6 cellular contexts compared by ENCODE assay signal in the genomic region with DNA sequence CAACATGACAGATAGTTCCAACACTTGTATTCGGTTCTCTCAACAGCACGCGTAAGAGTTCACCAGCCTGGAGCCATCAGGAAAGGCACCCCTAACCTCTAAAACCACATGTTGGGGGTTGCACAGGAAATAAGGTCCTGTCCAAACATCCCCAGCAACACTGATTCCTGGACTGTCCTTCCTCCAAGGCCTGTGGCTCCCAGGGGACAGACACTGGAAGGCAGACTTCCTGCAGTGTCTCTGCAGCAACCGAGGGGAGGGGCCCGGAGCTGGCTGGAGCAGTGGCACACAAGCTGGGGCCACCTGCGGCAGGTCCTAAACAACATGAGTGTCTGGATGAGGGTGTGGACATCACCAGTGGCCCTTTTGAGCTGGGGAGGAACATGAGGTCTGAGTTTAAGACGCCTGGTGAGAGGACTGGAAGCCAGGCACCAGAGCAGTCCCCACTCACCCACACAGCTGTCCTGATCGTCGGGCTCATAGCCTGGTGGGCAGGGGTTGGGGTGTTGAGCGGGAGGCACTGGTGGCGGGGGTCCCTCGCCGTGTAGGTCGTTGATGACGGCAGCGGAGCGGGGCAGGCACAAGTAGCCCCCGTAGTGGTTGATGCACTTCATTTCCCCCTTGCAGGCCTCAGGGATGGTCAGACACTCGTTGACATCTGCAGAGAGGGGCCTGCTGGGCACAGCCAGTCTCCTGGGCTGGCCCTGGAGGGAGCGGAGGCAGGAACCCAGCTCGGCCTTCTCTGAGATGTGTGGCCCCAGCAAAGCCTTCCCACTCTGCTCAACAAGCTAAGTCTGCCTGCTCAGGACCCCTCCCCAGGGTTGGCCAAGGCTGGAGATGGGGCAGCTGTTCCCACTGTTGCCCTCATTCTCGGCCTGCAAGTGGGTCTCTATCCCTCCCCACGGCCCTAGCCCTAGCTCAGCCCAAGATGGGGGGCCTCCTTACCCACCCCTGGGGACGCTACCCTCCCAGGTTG. TPM values are rescaled to one million over a fixed set of nuclear protein-coding genes. Genes with fewer than 3 reads are reported as not detected.
DNase-seq lines count a peak whose midpoint lies in the region; ATAC-seq and TF ChIP-seq lines count a peak whose summit lies in the region.

No MANE protein-coding gene starts in this region.

- no peak for ATAC-seq in activated CD4-positive, alpha-beta T cell treated with anti-CD3 and anti-CD28 coated beads for 36 hours
- no peak for ATAC-seq in thoracic aorta (ENCODE audit: insufficient number of reproducible peaks, low FRiP score, low read depth)

- H3K4me3 ChIP-seq in fibroblast of pulmonary artery (replicated peaks; ENCODE audit: low read depth, low read length) (peak overlapping the region; percentile 67), thoracic aorta (peak overlapping the region; percentile 90)

- peak overlapping the region; percentile 31 for H3K27ac Mint-ChIP-seq in activated CD4-positive, alpha-beta T cell treated with anti-CD3 and anti-CD28 coated beads for 36 hours
- no peak overlapping the region for H3K27ac Mint-ChIP-seq in activated CD4-positive, alpha-beta memory T cell treated with anti-CD3 and anti-CD28 coated beads for 36 hours

- no peak for DNase-seq in activated CD4-positive, alpha-beta T cell treated with anti-CD3 and anti-CD28 coated beads for 36 hours
- DNase-seq in activated CD4-positive, alpha-beta T cell treated with anti-CD3 and anti-CD28 coated beads for 48 hours, result no peak
- DNase-seq in fibroblast of pulmonary artery (ENCODE audit: low read depth), result no peak
- no peak for DNase-seq in thoracic aorta (ENCODE audit: low spot score)
- no peak for DNase-seq in NCI-H1436 (lab: John Stamatoyannopoulos, UW)
- DNase-seq in activated CD4-positive, alpha-beta memory T cell treated with anti-CD3 and anti-CD28 coated beads for 36 hours, result no peak

- CTCF ChIA-PET in activated CD4-positive, alpha-beta T cell treated with anti-CD3 and anti-CD28 coated beads for 36 hours (lab: Charles Lee), result interaction anchor here (0.6 to 4.8 kb wide), 10 partner anchors 11 to 484 kb away, joined by 3 to 76 read pairs (median 3); partner anchors contain the start of genes BANF1, CCDC85B, FIBP and MUS81
- CTCF ChIA-PET in activated CD4-positive, alpha-beta memory T cell treated with anti-CD3 and anti-CD28 coated beads for 36 hours (lab: Charles Lee), result interaction anchor here (1.9 to 7.0 kb wide), 3 partner anchors 11 to 20 kb away, joined by 5 to 151 read pairs (median 32); partner anchors contain the start of genes CCDC85B, FIBP and MUS81

- peaks cover 5 to 34% of the 10 kb centered on the region in 2 donors for H3K4me1 ChIP-seq in thoracic aorta (ENCODE audit: control insufficient read depth in 1 of 2, low read depth in 2 of 2)

- no peaks in the 10 kb centered on the region for H3K27me3 ChIP-seq in thoracic aorta (replicated peaks; ENCODE audit: insufficient read depth)

- H3K4me3 Mint-ChIP-seq in activated CD4-positive, alpha-beta T cell treated with anti-CD3 and anti-CD28 coated beads for 36 hours, result no peak overlapping the region
- no peak overlapping the region for H3K4me3 Mint-ChIP-seq in activated CD4-positive, alpha-beta memory T cell treated with anti-CD3 and anti-CD28 coated beads for 36 hours

- no peaks in the 10 kb centered on the region for H3K9me3 Mint-ChIP-seq in activated CD4-positive, alpha-beta T cell treated with anti-CD3 and anti-CD28 coated beads for 36 hours (ENCODE audit: low read depth)
- H3K9me3 Mint-ChIP-seq in activated CD4-positive, alpha-beta memory T cell treated with anti-CD3 and anti-CD28 coated beads for 36 hours, result no peaks in the 10 kb centered on the region

- H3K36me3 ChIP-seq in thoracic aorta, result peaks cover 28% of the 10 kb centered on the region

- peaks cover 14% of the 10 kb centered on the region for H3K36me3 Mint-ChIP-seq in activated CD4-positive, alpha-beta T cell treated with anti-CD3 and anti-CD28 coated beads for 36 hours (ENCODE audit: low read depth)
- H3K36me3 Mint-ChIP-seq in activated CD4-positive, alpha-beta memory T cell treated with anti-CD3 and anti-CD28 coated beads for 36 hours, result peaks cover 10% of the 10 kb centered on the region

- TF ChIP-seq CTCF in fibroblast of pulmonary artery (IDR thresholded peaks at IDR 0.05; ENCODE audit: low read length, missing control alignments), result no peak
- TF ChIP-seq CTCF in thoracic aorta (IDR thresholded peaks at IDR 0.05), result no peak

- H3K4me1 Mint-ChIP-seq in activated CD4-positive, alpha-beta T cell treated with anti-CD3 and anti-CD28 coated beads for 36 hours, result peaks cover 13% of the 10 kb centered on the region
- H3K4me1 Mint-ChIP-seq in activated CD4-positive, alpha-beta memory T cell treated with anti-CD3 and anti-CD28 coated beads for 36 hours (ENCODE audit: low read depth), result peaks cover 15% of the 10 kb centered on the region

- no peaks in the 10 kb centered on the region for H3K27me3 Mint-ChIP-seq in activated CD4-positive, alpha-beta T cell treated with anti-CD3 and anti-CD28 coated beads for 36 hours
- H3K27me3 Mint-ChIP-seq in activated CD4-positive, alpha-beta memory T cell treated with anti-CD3 and anti-CD28 coated beads for 36 hours, result no peaks in the 10 kb centered on the region

- peak overlapping the region; percentile 93 to 97 for H3K27ac ChIP-seq in thoracic aorta

- POLR2A ChIA-PET in activated CD4-positive, alpha-beta T cell treated with anti-CD3 and anti-CD28 coated beads for 36 hours (lab: Charles Lee), result interaction anchor here (0.6 to 1.4 kb wide), 5 partner anchors 8 to 22 kb away, joined by 3 to 6 read pairs (median 4); partner anchors contain the start of gene FIBP
- POLR2A ChIA-PET in activated CD4-positive, alpha-beta memory T cell treated with anti-CD3 and anti-CD28 coated beads for 36 hours (lab: Charles Lee), result interaction anchor here (1.2 to 4.8 kb wide), 6 partner anchors 11 to 218 kb away, joined by 3 to 56 read pairs (median 10); partner anchors contain the start of genes CCDC85B, CFL1, FIBP and MUS81

- H3K9me3 ChIP-seq in thoracic aorta, result no peaks in the 10 kb centered on the region

- intact Hi-C loops in activated CD4-positive, alpha-beta T cell treated with anti-CD3 and anti-CD28 coated beads for 36 hours (cut with DNase I, micrococcal nuclease), result no loop called here
- intact Hi-C loops in activated CD4-positive, alpha-beta memory T cell treated with anti-CD3 and anti-CD28 coated beads for 36 hours (cut with micrococcal nuclease), result no loop called here

RNA-seq across cellular contexts. Expression of gene EFEMP2, which starts 1.6 kb away (rescaled TPM):
- total RNA-seq in activated CD4-positive, alpha-beta T cell treated with anti-CD3 and anti-CD28 coated beads for 36 hours, result 10 to 100 TPM; 20.2 to 23.4 TPM
- 100 to 1,000 TPM; 134 to 219 TPM for total RNA-seq in thoracic aorta
- 10 to 100 TPM; 11.5 to 12.5 TPM for total RNA-seq in activated CD4-positive, alpha-beta memory T cell treated with anti-CD3 and anti-CD28 coated beads for 36 hours

RNA-seq across cellular contexts. Expression of gene CTSW, which starts 8.6 kb away (rescaled TPM):
- total RNA-seq in activated CD4-positive, alpha-beta T cell treated with anti-CD3 and anti-CD28 coated beads for 36 hours, result 1 to 10 TPM; 1.7 TPM
- 10 to 100 TPM in 1 of 2 donors, 1 to 10 TPM in 1; 1.6 to 13.7 TPM for total RNA-seq in thoracic aorta
- total RNA-seq in activated CD4-positive, alpha-beta memory T cell treated with anti-CD3 and anti-CD28 coated beads for 36 hours, result 10 to 100 TPM; 11.1 to 13.2 TPM

RNA-seq across cellular contexts. Expression of gene MUS81, which starts 10.8 kb away (rescaled TPM):
- total RNA-seq in activated CD4-positive, alpha-beta T cell treated with anti-CD3 and anti-CD28 coated beads for 36 hours, result 10 to 100 TPM; 59.2 to 67.8 TPM
- 10 to 100 TPM; 51.8 to 62.8 TPM for total RNA-seq in thoracic aorta
- total RNA-seq in activated CD4-positive, alpha-beta memory T cell treated with anti-CD3 and anti-CD28 coated beads for 36 hours, result 10 to 100 TPM; 69.8 to 71.7 TPM

RNA-seq across cellular contexts. Expression of gene CFL1, which starts 13.0 kb away (rescaled TPM):
- 1,000 to 10,000 TPM in 1 of 2 experiments, 100 to 1,000 TPM in 1; 888 to 1,074 TPM for total RNA-seq in activated CD4-positive, alpha-beta T cell treated with anti-CD3 and anti-CD28 coated beads for 36 hours
- 100 to 1,000 TPM; 565 to 797 TPM for total RNA-seq in thoracic aorta
- total RNA-seq in activated CD4-positive, alpha-beta memory T cell treated with anti-CD3 and anti-CD28 coated beads for 36 hours, result 1,000 to 10,000 TPM; 1,166 to 1,191 TPM

RNA-seq across cellular contexts. Expression of gene FIBP, which starts 17.3 kb away (rescaled TPM):
- 100 to 1,000 TPM in 1 of 2 experiments, 10 to 100 TPM in 1; 95.4 to 121 TPM for total RNA-seq in activated CD4-positive, alpha-beta T cell treated with anti-CD3 and anti-CD28 coated beads for 36 hours
- 100 to 1,000 TPM in 1 of 2 donors, 10 to 100 TPM in 1; 50.4 to 111 TPM for total RNA-seq in thoracic aorta
- 100 to 1,000 TPM in 1 of 2 experiments, 10 to 100 TPM in 1; 94.2 to 101 TPM for total RNA-seq in activated CD4-positive, alpha-beta memory T cell treated with anti-CD3 and anti-CD28 coated beads for 36 hours

Comparison
In these comparisons a context has a peak if more than half of its experiments do, and no peak if none do; other contexts are left out.
1. RNA of gene EFEMP2, which starts 1.6 kb away (total RNA-seq): 134 to 219 TPM in thoracic aorta; 20.2 to 23.4 TPM in activated CD4-positive, alpha-beta T cell treated with anti-CD3 and anti-CD28 coated beads for 36 hours and 11.5 to 12.5 TPM in activated CD4-positive, alpha-beta memory T cell treated with anti-CD3 and anti-CD28 coated beads for 36 hours; every median in the first group is over 4 times any median in the second.